ENCODE assay signal across 23 cellular contexts in genomic region chr10:68284007-68284406, GRCh38. TPM values are rescaled to one million over a fixed set of nuclear protein-coding genes. Genes with fewer than 3 reads are reported as not detected.
"Had no signal": no experiment of that assay in that cellular context is flagged by ENCODE, and none has a peak within 500 bp of the region (broad histone marks: within the 10 kb centered on the region; RNA-seq: fewer than 3 reads in every experiment).

No MANE protein-coding gene starts in this region.

- H3K79me2 ChIP-seq: parathyroid adenoma had no signal

- H3K9me3 ChIP-seq: ascending aorta, lower lobe of right lung, transverse colon, uterus had no signal

- DNase-seq: activated CD4-positive, alpha-beta T cell treated with anti-CD3 and anti-CD28 coated beads, Interleukin-2, amount 10 ng/mL, durations not matched to agents 24 days and 14 days; activated CD4-positive, CD25-positive, alpha-beta regulatory T cell; activated CD8-positive, alpha-beta memory T cell treated with anti-CD3 and anti-CD28 coated beads, Interleukin-2, amount 50 U/mL, for 4 hours; activated effector memory CD4-positive, alpha-beta T cell treated with Interleukin-2 at 50 U/mL for 16 hours; activated naive CD4-positive, alpha-beta T cell treated with anti-CD3 and anti-CD28 coated beads, Interleukin-2, amount 50 U/mL, for 16 hours; activated T-cell treated with anti-CD3 and anti-CD28 coated beads, Interleukin-2, amount 50 U/mL, for 48 hours; dorsolateral prefrontal cortex; foreskin keratinocyte; glutamatergic neuron; hippocampal formation; left colon; lower lobe of right lung; stimulated activated CD4-positive, alpha-beta T cell treated with anti-CD3 and anti-CD28 coated beads, Interleukin-2, amount 100 ng/mL, for 24 hours; stimulated activated naive CD8-positive, alpha-beta T cell treated with anti-CD3 and anti-CD28 coated beads, Interleukin-15, Interleukin-2, amounts not matched to agents 100 U/mL and 50 U/mL, for 24 hours; T-helper 9 cell; transverse colon; uterus had no signal

- H3K4me1 ChIP-seq: ascending aorta, foreskin keratinocyte, lower lobe of right lung, parathyroid adenoma, transverse colon, uterus had no signal

- H3K9ac ChIP-seq: parathyroid adenoma had no signal

- H3K27me3 Mint-ChIP-seq: activated CD4-positive, alpha-beta T cell treated with anti-CD3 and anti-CD28 coated beads, Interleukin-2, amount 10 ng/mL, durations not matched to agents 24 days and 14 days had no signal

- H3K27ac ChIP-seq: ascending aorta, cardiac muscle cell, dorsolateral prefrontal cortex, foreskin keratinocyte, lower lobe of right lung, parathyroid adenoma, SK-N-MC, transverse colon, uterus had no signal

- H2AFZ ChIP-seq: parathyroid adenoma had no signal

- H3K27ac Mint-ChIP-seq: activated CD4-positive, alpha-beta T cell treated with anti-CD3 and anti-CD28 coated beads, Interleukin-2, amount 10 ng/mL, durations not matched to agents 24 days and 14 days had no signal

- H3K4me1 Mint-ChIP-seq: activated CD4-positive, alpha-beta T cell treated with anti-CD3 and anti-CD28 coated beads, Interleukin-2, amount 10 ng/mL, durations not matched to agents 24 days and 14 days had no signal

- H3K9me3 Mint-ChIP-seq: activated CD4-positive, alpha-beta T cell treated with anti-CD3 and anti-CD28 coated beads, Interleukin-2, amount 10 ng/mL, durations not matched to agents 24 days and 14 days; neural crest cell had no signal

- H3K4me3 ChIP-seq: ascending aorta, cardiac muscle cell, dorsolateral prefrontal cortex, lower lobe of right lung, SK-N-MC, transverse colon, uterus had no signal

- ATAC-seq: foreskin keratinocyte; left colon; lower lobe of right lung; stimulated activated naive CD8-positive, alpha-beta T cell treated with anti-CD3 and anti-CD28 coated beads, Interleukin-15, Interleukin-2, amounts not matched to agents 100 U/mL and 50 U/mL, for 24 hours had no signal

- H3K27me3 ChIP-seq: ascending aorta, cardiac muscle cell, dorsolateral prefrontal cortex, foreskin keratinocyte, transverse colon, uterus had no signal

- H3K36me3 ChIP-seq: ascending aorta, cardiac muscle cell, lower lobe of right lung, transverse colon, uterus had no signal

- H3K4me3 Mint-ChIP-seq: activated CD4-positive, alpha-beta T cell treated with anti-CD3 and anti-CD28 coated beads, Interleukin-2, amount 10 ng/mL, durations not matched to agents 24 days and 14 days; neural crest cell had no signal

RNA-seq across cellular contexts. Expression of gene ATOH7, which starts 52.1 kb away (rescaled TPM):
- total RNA-seq: activated CD4-positive, alpha-beta T cell treated with anti-CD3 and anti-CD28 coated beads, Interleukin-2, amount 10 ng/mL, durations not matched to agents 24 days and 14 days; ascending aorta; cardiac muscle cell; lower lobe of right lung; skeletal muscle tissue; uterus had no signal
